18 cellular contexts compared by ENCODE assay signal in genomic region chr11:104581246-104581980, GRCh38.
DNase-seq lines count a peak whose midpoint lies in the region; ATAC-seq and TF ChIP-seq lines count a peak whose summit lies in the region.
"Had no signal": no experiment of that assay in that cellular context is flagged by ENCODE, and none has a peak within 500 bp of the region (broad histone marks: within the 10 kb centered on the region; RNA-seq: fewer than 3 reads in every experiment).

No MANE protein-coding gene starts in this region.

- no peak for TF ChIP-seq CTCF in brain microvascular endothelial cell (IDR thresholded peaks at IDR 0.05; ENCODE audit: low read depth, low read length, missing control alignments)

- no peak for ATAC-seq in GM21529 (IDR thresholded peaks at IDR 0.05; ENCODE audit: unreplicated experiment)
- ATAC-seq: activated CD8-positive, alpha-beta T cell treated with anti-CD3 and anti-CD28 coated beads, Interleukin-2, amount 10 ng/mL, durations not matched to agents 7 days and 5 days; activated naive CD8-positive, alpha-beta T cell treated with anti-CD3 and anti-CD28 coated beads, Interleukin-2, amount 50 U/mL, for 24 hours had no signal

- H3K79me2 ChIP-seq in ACC112 (ENCODE audit: control insufficient read depth, insufficient read depth, low read length, unreplicated experiment): no peaks in the 10 kb centered on the region

- peaks cover 15% of the 10 kb centered on the region for H3K4me1 ChIP-seq in ACC112 (ENCODE audit: control insufficient read depth, insufficient read depth, low read length, unreplicated experiment)
- H3K4me1 ChIP-seq: stomach had no signal

- H3K36me3 ChIP-seq in ACC112 (ENCODE audit: insufficient read depth, low read length) (no peaks in the 10 kb centered on the region), brain microvascular endothelial cell (replicated peaks) (no peaks in the 10 kb centered on the region)
- H3K36me3 ChIP-seq: stomach had no signal

- H2AFZ ChIP-seq in ACC112 (ENCODE audit: low read length, unreplicated experiment): peak overlapping the region; percentile 83

- H3K27ac ChIP-seq in ACC112 (ENCODE audit: low read depth, low read length) (peak overlapping the region; percentile 77), brain microvascular endothelial cell (peak overlapping the region; percentile 26)
- H3K27ac ChIP-seq: stomach had no signal

- H3K27me3 ChIP-seq in ACC112 (ENCODE audit: insufficient read depth, low read length) (no peaks in the 10 kb centered on the region), brain microvascular endothelial cell (replicated peaks) (no peaks in the 10 kb centered on the region)
- H3K27me3 ChIP-seq: stomach had no signal

- H3K4me3 ChIP-seq in ACC112 (ENCODE audit: low read depth, low read length) (0 out of 2 replicates have a peak overlapping the region, but pooled peaks have one; percentile 3), brain microvascular endothelial cell (ENCODE audit: low read depth, low read length) (no peak overlapping the region)
- H3K4me3 ChIP-seq: stomach had no signal

- peak; percentile 52 for DNase-seq in LHCN-M2 (ENCODE audit: low read depth)
- no peak for DNase-seq in brain microvascular endothelial cell
- DNase-seq in iPS DF 4.7 (ENCODE audit: extremely low read depth, low spot score): peak; percentile 58
- no peak for DNase-seq in MV-4-11 (lab: John Stamatoyannopoulos, UW)
- DNase-seq in KG1 (lab: John Stamatoyannopoulos, UW): no peak
- no peak for DNase-seq in activated CD4-positive, alpha-beta T cell treated with anti-CD3 and anti-CD28 coated beads for 1 hour
- DNase-seq: ACHN; activated CD8-positive, alpha-beta T cell treated with anti-CD3 and anti-CD28 coated beads, Interleukin-2, amount 10 ng/mL, durations not matched to agents 7 days and 5 days; activated naive CD8-positive, alpha-beta T cell treated with anti-CD3 and anti-CD28 coated beads, Interleukin-2, amount 50 U/mL, for 24 hours; CD4-positive, alpha-beta memory T cell; NCI-H187 treated with DMSO at 0.1 percent for 48 hours; NCI-H526 treated with DMSO at 0.1 percent for 48 hours; nephron progenitor cell; RPMI8226; stomach; T-helper 1 cell had no signal

- in situ Hi-C loops in brain microvascular endothelial cell (cut with HindIII; ENCODE audit: low pct_ligation_motif_present, low sequenced_read_pairs): no loop called here

Comparison
In these comparisons a context has a peak if more than half of its experiments do, and no peak if none do; other contexts are left out.
1. DNase-seq: peak in LHCN-M2 (single experiment) and iPS DF 4.7 (single experiment); none in brain microvascular endothelial cell (single experiment), MV-4-11 (single experiment), KG1 (single experiment) and activated CD4-positive, alpha-beta T cell treated with anti-CD3 and anti-CD28 coated beads for 1 hour (single experiment).